In genomic region chr2:222052934-222053367, GRCh38 we compare ENCODE assay signal across 10 cellular contexts.
A peak's percentile ranks its signal among the peaks of the same experiment; 100 is the strongest.
DNase-seq lines count a peak whose midpoint lies in the region; ATAC-seq, FAIRE-seq and TF ChIP-seq lines count a peak whose summit lies in the region.
"Had no signal": no experiment of that assay in that cellular context is flagged by ENCODE, and none has a peak within 500 bp of the region (broad histone marks: within the 10 kb centered on the region; RNA-seq: fewer than 3 reads in every experiment).

No MANE protein-coding gene starts in this region.

- H4K20me1 ChIP-seq in HCT116 (ENCODE audit: insufficient read depth): no peaks in the 10 kb centered on the region

- H3K9ac ChIP-seq in HCT116 (ENCODE audit: low read length) (no peak overlapping the region), kidney (ENCODE audit: low read length in 2 of 2) (no peak overlapping the region)

- no peak overlapping the region for H3K4me3 Mint-ChIP-seq in natural killer cell treated with Interleukin-12 subunit alpha and Interleukin-12 subunit beta and Interleukin-15 and Interleukin-18, amount 100 ng/mL, for 72 hours
- no peak overlapping the region for H3K4me3 Mint-ChIP-seq in CD8-positive, alpha-beta T cell

- H3K27ac Mint-ChIP-seq in natural killer cell treated with Interleukin-12 subunit alpha and Interleukin-12 subunit beta and Interleukin-15 and Interleukin-18, amount 100 ng/mL, for 72 hours: no peak overlapping the region
- no peak overlapping the region for H3K27ac Mint-ChIP-seq in CD8-positive, alpha-beta T cell

- peak overlapping the region; percentile 39 for H3K4me2 ChIP-seq in HCT116 (ENCODE audit: low read length)

- BruUV-seq in HCT116 (replicated peaks; lab: Mats Ljungman, UMichigan): no TSS peak

- no peaks in the 10 kb centered on the region for H3K36me3 Mint-ChIP-seq in natural killer cell treated with Interleukin-12 subunit alpha and Interleukin-12 subunit beta and Interleukin-15 and Interleukin-18, amount 100 ng/mL, for 72 hours
- no peaks in the 10 kb centered on the region for H3K36me3 Mint-ChIP-seq in CD8-positive, alpha-beta T cell

- intact Hi-C loops in HCT116 (cut with micrococcal nuclease) (no loop called here), kidney (cut with DNase I) (no loop called here)
- intact Hi-C loops in CD8-positive, alpha-beta T cell (cut with DNase I, micrococcal nuclease): no loop called here

- H3K4me1 Mint-ChIP-seq in natural killer cell treated with Interleukin-12 subunit alpha and Interleukin-12 subunit beta and Interleukin-15 and Interleukin-18, amount 100 ng/mL, for 72 hours (ENCODE audit: low read depth in 2 of 2): peaks cover 0 to 2% of the 10 kb centered on the region in 2 donors
- no peaks in the 10 kb centered on the region for H3K4me1 Mint-ChIP-seq in CD8-positive, alpha-beta T cell (ENCODE audit: low read depth)

- H3K4me3 ChIP-seq in GM12875 (ENCODE audit: low read depth, low read length): no peak overlapping the region
- no peak overlapping the region for H3K4me3 ChIP-seq in HCT116 (replicated peaks in 1 of 2; ENCODE audit: low read depth in 1 of 2, low read length in 2 of 2)
- no peak overlapping the region for H3K4me3 ChIP-seq in kidney (ENCODE audit: low read length in 2 of 2)
- no peak overlapping the region for H3K4me3 ChIP-seq in CD8-positive, alpha-beta T cell (ENCODE audit: low read depth, low read length)
- H3K4me3 ChIP-seq: lung had no signal

- peaks cover 15 to 21% of the 10 kb centered on the region in 2 donors for H3K27me3 Mint-ChIP-seq in natural killer cell treated with Interleukin-12 subunit alpha and Interleukin-12 subunit beta and Interleukin-15 and Interleukin-18, amount 100 ng/mL, for 72 hours
- peaks cover 14% of the 10 kb centered on the region for H3K27me3 Mint-ChIP-seq in CD8-positive, alpha-beta T cell (ENCODE audit: low read depth)

- no peak for TF ChIP-seq POLR2A in HCT116 (IDR thresholded peaks at IDR 0.05; ENCODE audit: borderline replicate concordance, extremely low read depth, insufficient read depth, insufficient read length)

- RAD21 ChIA-PET in HCT116 (lab: Charles Lee; ENCODE audit: low non-redundant PET in 1 of 2, low total read pairs in 2 of 2, uncharacterized antibody in 2 of 2, unreplicated experiment in 2 of 2): no interaction called here

- DNase-seq in HCT116 (ENCODE audit: low read depth, low spot score): peak; percentile 22
- peak; percentile 91 for DNase-seq in NCI-H748 (lab: John Stamatoyannopoulos, UW; ENCODE audit: unreplicated experiment)
- DNase-seq in iPS-NIHi7 (ENCODE audit: extremely low spot score): peak; percentile 66
- no peak for DNase-seq in natural killer cell treated with Interleukin-12 subunit alpha and Interleukin-12 subunit beta and Interleukin-15 and Interleukin-18, amount 100 ng/mL, for 72 hours (ENCODE audit: low spot score)
- no peak for DNase-seq in kidney
- no peak for DNase-seq in dermis blood vessel endothelial cell
- no peak for DNase-seq in CD8-positive, alpha-beta T cell

- H3K36me3 ChIP-seq in HCT116 (ENCODE audit: control insufficient read depth in 1 of 2, insufficient read depth in 2 of 2, low read length in 2 of 2): no peaks in the 10 kb centered on the region
- H3K36me3 ChIP-seq in kidney (ENCODE audit: control insufficient read depth in 1 of 2, insufficient read depth in 2 of 2, low read length in 2 of 2): no peaks in the 10 kb centered on the region
- no peaks in the 10 kb centered on the region for H3K36me3 ChIP-seq in CD8-positive, alpha-beta T cell (ENCODE audit: insufficient read depth, low read length)

- H3K4me1 ChIP-seq in HCT116 (ENCODE audit: control insufficient read depth in 1 of 2, insufficient read depth in 2 of 2, low read length in 2 of 2) (peaks cover 0 to 4% of the 10 kb centered on the region in 2 experiments; a peak in 1 of 4 replicates), kidney (ENCODE audit: control insufficient read depth in 1 of 2, insufficient read depth in 1 of 2, low read depth in 1 of 2, low read length in 2 of 2) (no peaks in the 10 kb centered on the region)
- no peaks in the 10 kb centered on the region for H3K4me1 ChIP-seq in CD8-positive, alpha-beta T cell (ENCODE audit: insufficient read depth, low read length)

- H3K9me2 ChIP-seq in HCT116 (ENCODE audit: insufficient read depth): no peaks in the 10 kb centered on the region

- peaks cover 36% of the 10 kb centered on the region for H3K27me3 ChIP-seq in HCT116 (ENCODE audit: insufficient read depth, low read length)
- peaks cover 7% of the 10 kb centered on the region for H3K27me3 ChIP-seq in CD8-positive, alpha-beta T cell (ENCODE audit: insufficient read depth, low read length)

- H3K79me2 ChIP-seq in HCT116 (ENCODE audit: insufficient read depth, low read length): no peaks in the 10 kb centered on the region

- TF ChIP-seq CTCF in GM12875 (IDR thresholded peaks at IDR 0.05; ENCODE audit: borderline replicate concordance, insufficient read depth, low read depth, low read length) (peak; percentile 25; the same call in 1 of the 2 replicates), HCT116 (IDR thresholded peaks at IDR 0.05 in 2 of 3, conservative IDR thresholded peaks at IDR 0.05 in 1 of 3; ENCODE audit: borderline replicate concordance in 1 of 3, insufficient read depth in 1 of 3, low read depth in 2 of 3, low read length in 2 of 3) (peak in 2 of 3 experiments; percentile 56 to 62; a peak in 4 of 6 replicates), kidney (IDR thresholded peaks at IDR 0.05; ENCODE audit: borderline replicate concordance, extremely low read depth, insufficient read depth) (no peak)
- TF ChIP-seq CTCF in CD8-positive, alpha-beta T cell (IDR thresholded peaks at IDR 0.05): no peak

- TF ChIP-seq RAD21 in HCT116 (IDR thresholded peaks at IDR 0.05; ENCODE audit: low read depth): no peak

- ATAC-seq in HCT116: peak; percentile 89
- ATAC-seq in natural killer cell treated with Interleukin-12 subunit alpha and Interleukin-12 subunit beta and Interleukin-15 and Interleukin-18, amount 100 ng/mL, for 72 hours: no peak
- ATAC-seq in CD8-positive, alpha-beta T cell: no peak

- H3K27ac ChIP-seq in HCT116 (ENCODE audit: low read depth, low read length) (no peak overlapping the region), kidney (ENCODE audit: low read depth in 2 of 2, low read length in 2 of 2) (no peak overlapping the region)
- H3K27ac ChIP-seq in CD8-positive, alpha-beta T cell (ENCODE audit: low read depth, low read length): no peak overlapping the region

- H3K9me3 ChIP-seq in HCT116 (ENCODE audit: control insufficient read depth in 1 of 2, insufficient read depth in 1 of 2, low read depth in 1 of 2, low read length in 2 of 2): no peaks in the 10 kb centered on the region
- H3K9me3 ChIP-seq in kidney (ENCODE audit: control insufficient read depth in 1 of 2, low read length in 2 of 2): no peaks in the 10 kb centered on the region
- no peaks in the 10 kb centered on the region for H3K9me3 ChIP-seq in CD8-positive, alpha-beta T cell (ENCODE audit: low read length)

- POLR2A ChIA-PET in HCT116 (lab: Charles Lee): no interaction called here
- POLR2A ChIA-PET in CD8-positive, alpha-beta T cell (lab: Charles Lee): no interaction called here

- H3K9me3 Mint-ChIP-seq in natural killer cell treated with Interleukin-12 subunit alpha and Interleukin-12 subunit beta and Interleukin-15 and Interleukin-18, amount 100 ng/mL, for 72 hours: no peaks in the 10 kb centered on the region
- H3K9me3 Mint-ChIP-seq in CD8-positive, alpha-beta T cell: no peaks in the 10 kb centered on the region

- CTCF ChIA-PET in HCT116 (lab: Charles Lee): interaction anchor here (0.7 to 2.2 kb wide), 4 partner anchors 14 to 29 kb away, joined by 3 to 15 read pairs (median 3); no protein-coding TSS in a partner anchor
- CTCF ChIA-PET in CD8-positive, alpha-beta T cell (lab: Charles Lee): no interaction called here

- H2AFZ ChIP-seq in HCT116 (ENCODE audit: low read depth, low read length, poor library complexity, severe bottlenecking): peak overlapping the region; percentile 22

- FAIRE-seq in kidney (lab: Jason Lieb, UNC): no peak
- FAIRE-seq: HTR-8/SVneo had no signal

TF ChIP-seq in HCT116, 20 proteins besides CTCF, POLR2A, EP300 and RAD21:
- no peak for TF ChIP-seq ATF3 (IDR thresholded peaks at IDR 0.05)
- TF ChIP-seq YY1 (IDR thresholded peaks at IDR 0.05; ENCODE audit: extremely low read depth, insufficient replicate concordance, low read depth, low read length): peak; percentile 6
- no peak for TF ChIP-seq ELF1 (IDR thresholded peaks at IDR 0.05; ENCODE audit: borderline replicate concordance, low read depth)

Comparison
In these comparisons a context has a peak if more than half of its experiments do, and no peak if none do; other contexts are left out.
1. CTCF ChIP-seq: peak in GM12875 (single experiment) and HCT116 (2 of 3); none in kidney (single experiment) and CD8-positive, alpha-beta T cell (single experiment).
2. DNase-seq: peak in HCT116 (single experiment), NCI-H748 (single experiment) and iPS-NIHi7 (single experiment); none in natural killer cell treated with Interleukin-12 subunit alpha and Interleukin-12 subunit beta and Interleukin-15 and Interleukin-18, amount 100 ng/mL, for 72 hours (single experiment), kidney (single experiment), dermis blood vessel endothelial cell (single experiment) and CD8-positive, alpha-beta T cell (0 of 7).